In the genomic region with DNA sequence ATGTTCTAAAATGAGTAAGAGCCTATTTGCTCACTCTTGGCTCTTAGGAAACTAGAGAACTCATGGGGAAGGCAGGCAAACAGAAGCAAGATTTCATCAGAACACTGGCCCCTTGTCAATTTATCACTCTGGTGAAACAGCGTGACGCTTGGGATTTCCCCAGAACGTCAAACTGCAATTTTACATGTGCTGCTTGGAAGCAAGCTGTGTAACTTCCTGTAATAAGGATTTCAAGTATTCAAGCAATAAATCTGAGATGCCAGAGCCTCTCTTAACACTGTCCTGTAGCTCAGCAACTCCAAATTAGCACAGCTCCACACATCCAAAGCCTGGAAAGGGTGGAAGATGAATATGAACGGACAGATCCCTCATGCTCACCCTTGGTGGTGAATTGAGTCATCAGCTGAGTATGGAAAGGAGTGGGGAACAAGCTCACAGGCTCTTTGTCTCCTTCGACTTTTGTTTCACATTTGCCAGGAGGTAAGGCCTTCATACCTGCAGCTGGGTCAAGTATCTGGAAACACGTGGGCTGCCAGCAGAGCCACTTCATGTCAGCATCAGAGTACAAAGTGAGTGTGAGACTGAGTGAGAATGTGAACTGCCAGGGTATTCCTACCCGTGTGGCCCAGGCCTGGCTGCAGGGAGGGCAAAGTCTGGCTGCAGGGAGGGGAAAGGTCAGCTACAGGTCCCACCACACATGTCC, we compare ENCODE assay signal across 2 cellular contexts.
A peak's percentile ranks its signal among the peaks of the same experiment; 100 is the strongest.
TF ChIP-seq lines count a peak whose summit lies in the region.

No MANE protein-coding gene starts in this region.

TF ChIP-seq in SK-N-SH treated with all-trans-retinoic acid at 6 μM for 48 hours, 23 proteins besides CTCF, POLR2A, EP300 and RAD21 (continued from another document):
- TF ChIP-seq, protein P1, sequence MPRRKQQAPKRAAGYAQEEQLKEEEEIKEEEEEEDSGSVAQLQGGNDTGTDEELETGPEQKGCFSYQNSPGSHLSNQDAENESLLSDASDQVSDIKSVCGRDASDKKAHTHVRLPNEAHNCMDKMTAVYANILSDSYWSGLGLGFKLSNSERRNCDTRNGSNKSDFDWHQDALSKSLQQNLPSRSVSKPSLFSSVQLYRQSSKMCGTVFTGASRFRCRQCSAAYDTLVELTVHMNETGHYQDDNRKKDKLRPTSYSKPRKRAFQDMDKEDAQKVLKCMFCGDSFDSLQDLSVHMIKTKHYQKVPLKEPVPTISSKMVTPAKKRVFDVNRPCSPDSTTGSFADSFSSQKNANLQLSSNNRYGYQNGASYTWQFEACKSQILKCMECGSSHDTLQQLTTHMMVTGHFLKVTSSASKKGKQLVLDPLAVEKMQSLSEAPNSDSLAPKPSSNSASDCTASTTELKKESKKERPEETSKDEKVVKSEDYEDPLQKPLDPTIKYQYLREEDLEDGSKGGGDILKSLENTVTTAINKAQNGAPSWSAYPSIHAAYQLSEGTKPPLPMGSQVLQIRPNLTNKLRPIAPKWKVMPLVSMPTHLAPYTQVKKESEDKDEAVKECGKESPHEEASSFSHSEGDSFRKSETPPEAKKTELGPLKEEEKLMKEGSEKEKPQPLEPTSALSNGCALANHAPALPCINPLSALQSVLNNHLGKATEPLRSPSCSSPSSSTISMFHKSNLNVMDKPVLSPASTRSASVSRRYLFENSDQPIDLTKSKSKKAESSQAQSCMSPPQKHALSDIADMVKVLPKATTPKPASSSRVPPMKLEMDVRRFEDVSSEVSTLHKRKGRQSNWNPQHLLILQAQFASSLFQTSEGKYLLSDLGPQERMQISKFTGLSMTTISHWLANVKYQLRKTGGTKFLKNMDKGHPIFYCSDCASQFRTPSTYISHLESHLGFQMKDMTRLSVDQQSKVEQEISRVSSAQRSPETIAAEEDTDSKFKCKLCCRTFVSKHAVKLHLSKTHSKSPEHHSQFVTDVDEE (CRISPR knock-in tag; IDR thresholded peaks at IDR 0.05), result no peak
- TF ChIP-seq ARNTL (CRISPR knock-in tag; IDR thresholded peaks at IDR 0.05; ENCODE audit: borderline replicate concordance, low read depth), result no peak
- TF ChIP-seq TOX (CRISPR knock-in tag; IDR thresholded peaks at IDR 0.05; ENCODE audit: borderline replicate concordance), result peak; percentile 97
- TF ChIP-seq OSR1 (CRISPR knock-in tag; IDR thresholded peaks at IDR 0.05), result 0 out of 2 replicates have a peak, but pooled peaks have one; percentile 55
- TF ChIP-seq RARB (CRISPR knock-in tag; IDR thresholded peaks at IDR 0.05), result 0 out of 2 replicates have a peak, but pooled peaks have one; percentile 47
- TF ChIP-seq ISL1 (CRISPR knock-in tag; IDR thresholded peaks at IDR 0.05), result peak; percentile 80
- TF ChIP-seq, protein P2, sequence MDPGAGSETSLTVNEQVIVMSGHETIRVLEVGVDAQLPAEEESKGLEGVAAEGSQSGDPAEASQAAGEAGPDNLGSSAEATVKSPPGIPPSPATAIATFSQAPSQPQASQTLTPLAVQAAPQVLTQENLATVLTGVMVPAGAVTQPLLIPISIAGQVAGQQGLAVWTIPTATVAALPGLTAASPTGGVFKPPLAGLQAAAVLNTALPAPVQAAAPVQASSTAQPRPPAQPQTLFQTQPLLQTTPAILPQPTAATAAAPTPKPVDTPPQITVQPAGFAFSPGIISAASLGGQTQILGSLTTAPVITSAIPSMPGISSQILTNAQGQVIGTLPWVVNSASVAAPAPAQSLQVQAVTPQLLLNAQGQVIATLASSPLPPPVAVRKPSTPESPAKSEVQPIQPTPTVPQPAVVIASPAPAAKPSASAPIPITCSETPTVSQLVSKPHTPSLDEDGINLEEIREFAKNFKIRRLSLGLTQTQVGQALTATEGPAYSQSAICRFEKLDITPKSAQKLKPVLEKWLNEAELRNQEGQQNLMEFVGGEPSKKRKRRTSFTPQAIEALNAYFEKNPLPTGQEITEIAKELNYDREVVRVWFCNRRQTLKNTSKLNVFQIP (CRISPR knock-in tag; IDR thresholded peaks at IDR 0.05; ENCODE audit: borderline replicate concordance, low read depth), result peak; percentile 23; the same call in 1 of the 2 replicates
- TF ChIP-seq PPARA (CRISPR knock-in tag; IDR thresholded peaks at IDR 0.05; ENCODE audit: borderline replicate concordance), result no peak

TF ChIP-seq in GM12878, 131 proteins besides CTCF, POLR2A, EP300 and RAD21 (continued from another document and continues in another):
- TF ChIP-seq MEF2B (IDR thresholded peaks at IDR 0.05; ENCODE audit: partially characterized antibody, poor library complexity, severe bottlenecking) (no peak), RCOR1 (conservative IDR thresholded peaks at IDR 0.05; ENCODE audit: low read depth, low read length) (no peak), HCFC1 (IDR thresholded peaks at IDR 0.05; ENCODE audit: low read length) (no peak; the same call in 1 of the 2 replicates), WRNIP1 (IDR thresholded peaks at IDR 0.05; ENCODE audit: borderline replicate concordance, low read depth, low read length) (0 out of 2 replicates have a peak, but pooled peaks have one; percentile 88), BACH1 (IDR thresholded peaks at IDR 0.05; ENCODE audit: borderline replicate concordance) (no peak; the same call in none of the 2 replicates), POLR2AphosphoS5 (IDR thresholded peaks at IDR 0.05; ENCODE audit: low read length) (peak; percentile 70), RAD51 (IDR thresholded peaks at IDR 0.05) (no peak; the same call in none of the 2 replicates), EGR1 (IDR thresholded peaks at IDR 0.05; ENCODE audit: borderline replicate concordance in 1 of 2, low read depth in 2 of 2, low read length in 2 of 2) (no peak), CBX5 (IDR thresholded peaks at IDR 0.05; ENCODE audit: low read depth) (no peak), ZNF207 (IDR thresholded peaks at IDR 0.05; ENCODE audit: borderline replicate concordance) (no peak), CREM (IDR thresholded peaks at IDR 0.05; ENCODE audit: low read depth) (peak; percentile 95), NFXL1 (IDR thresholded peaks at IDR 0.05; ENCODE audit: borderline replicate concordance) (no peak), RELA (IDR thresholded peaks at IDR 0.05; ENCODE audit: borderline replicate concordance, partially characterized antibody) (peak; percentile 97), SIN3A (IDR thresholded peaks at IDR 0.05; ENCODE audit: low read depth, low read length) (no peak), FOS (IDR thresholded peaks at IDR 0.05; ENCODE audit: borderline replicate concordance, extremely low read depth, insufficient read length) (no peak), CHD2 (IDR thresholded peaks at IDR 0.05; ENCODE audit: borderline replicate concordance, low read depth, low read length) (peak; percentile 28; the same call in 1 of the 2 replicates), SMARCA5 (IDR thresholded peaks at IDR 0.05) (no peak), JUNB (IDR thresholded peaks at IDR 0.05) (peak; percentile 73), EED (IDR thresholded peaks at IDR 0.05; ENCODE audit: low read depth) (peak; percentile 82), ZNF217 (IDR thresholded peaks at IDR 0.05) (no peak), MTA2 (IDR thresholded peaks at IDR 0.05; ENCODE audit: low read depth) (peak; percentile 83), SMAD5 (IDR thresholded peaks at IDR 0.05; ENCODE audit: low read depth) (no peak), MEF2A (IDR thresholded peaks at IDR 0.05; ENCODE audit: insufficient read depth, low read depth, low read length) (peak; percentile 69; the same call in 1 of the 2 replicates), YY1 (IDR thresholded peaks at IDR 0.05; ENCODE audit: low read depth, low read length) (no peak)
- TF ChIP-seq, protein P3, sequence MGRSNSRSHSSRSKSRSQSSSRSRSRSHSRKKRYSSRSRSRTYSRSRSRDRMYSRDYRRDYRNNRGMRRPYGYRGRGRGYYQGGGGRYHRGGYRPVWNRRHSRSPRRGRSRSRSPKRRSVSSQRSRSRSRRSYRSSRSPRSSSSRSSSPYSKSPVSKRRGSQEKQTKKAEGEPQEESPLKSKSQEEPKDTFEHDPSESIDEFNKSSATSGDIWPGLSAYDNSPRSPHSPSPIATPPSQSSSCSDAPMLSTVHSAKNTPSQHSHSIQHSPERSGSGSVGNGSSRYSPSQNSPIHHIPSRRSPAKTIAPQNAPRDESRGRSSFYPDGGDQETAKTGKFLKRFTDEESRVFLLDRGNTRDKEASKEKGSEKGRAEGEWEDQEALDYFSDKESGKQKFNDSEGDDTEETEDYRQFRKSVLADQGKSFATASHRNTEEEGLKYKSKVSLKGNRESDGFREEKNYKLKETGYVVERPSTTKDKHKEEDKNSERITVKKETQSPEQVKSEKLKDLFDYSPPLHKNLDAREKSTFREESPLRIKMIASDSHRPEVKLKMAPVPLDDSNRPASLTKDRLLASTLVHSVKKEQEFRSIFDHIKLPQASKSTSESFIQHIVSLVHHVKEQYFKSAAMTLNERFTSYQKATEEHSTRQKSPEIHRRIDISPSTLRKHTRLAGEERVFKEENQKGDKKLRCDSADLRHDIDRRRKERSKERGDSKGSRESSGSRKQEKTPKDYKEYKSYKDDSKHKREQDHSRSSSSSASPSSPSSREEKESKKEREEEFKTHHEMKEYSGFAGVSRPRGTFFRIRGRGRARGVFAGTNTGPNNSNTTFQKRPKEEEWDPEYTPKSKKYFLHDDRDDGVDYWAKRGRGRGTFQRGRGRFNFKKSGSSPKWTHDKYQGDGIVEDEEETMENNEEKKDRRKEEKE (IDR thresholded peaks at IDR 0.05), result no peak
- TF ChIP-seq, protein P4, sequence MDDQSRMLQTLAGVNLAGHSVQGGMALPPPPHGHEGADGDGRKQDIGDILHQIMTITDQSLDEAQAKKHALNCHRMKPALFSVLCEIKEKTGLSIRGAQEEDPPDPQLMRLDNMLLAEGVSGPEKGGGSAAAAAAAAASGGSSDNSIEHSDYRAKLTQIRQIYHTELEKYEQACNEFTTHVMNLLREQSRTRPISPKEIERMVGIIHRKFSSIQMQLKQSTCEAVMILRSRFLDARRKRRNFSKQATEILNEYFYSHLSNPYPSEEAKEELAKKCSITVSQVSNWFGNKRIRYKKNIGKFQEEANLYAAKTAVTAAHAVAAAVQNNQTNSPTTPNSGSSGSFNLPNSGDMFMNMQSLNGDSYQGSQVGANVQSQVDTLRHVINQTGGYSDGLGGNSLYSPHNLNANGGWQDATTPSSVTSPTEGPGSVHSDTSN (IDR thresholded peaks at IDR 0.05; ENCODE audit: insufficient replicate concordance, low read depth, low read length), result peak; percentile 79
- TF ChIP-seq, protein P5, sequence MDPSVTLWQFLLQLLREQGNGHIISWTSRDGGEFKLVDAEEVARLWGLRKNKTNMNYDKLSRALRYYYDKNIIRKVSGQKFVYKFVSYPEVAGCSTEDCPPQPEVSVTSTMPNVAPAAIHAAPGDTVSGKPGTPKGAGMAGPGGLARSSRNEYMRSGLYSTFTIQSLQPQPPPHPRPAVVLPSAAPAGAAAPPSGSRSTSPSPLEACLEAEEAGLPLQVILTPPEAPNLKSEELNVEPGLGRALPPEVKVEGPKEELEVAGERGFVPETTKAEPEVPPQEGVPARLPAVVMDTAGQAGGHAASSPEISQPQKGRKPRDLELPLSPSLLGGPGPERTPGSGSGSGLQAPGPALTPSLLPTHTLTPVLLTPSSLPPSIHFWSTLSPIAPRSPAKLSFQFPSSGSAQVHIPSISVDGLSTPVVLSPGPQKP (IDR thresholded peaks at IDR 0.05; ENCODE audit: low read depth, low read length), result no peak
- TF ChIP-seq, protein P6, sequence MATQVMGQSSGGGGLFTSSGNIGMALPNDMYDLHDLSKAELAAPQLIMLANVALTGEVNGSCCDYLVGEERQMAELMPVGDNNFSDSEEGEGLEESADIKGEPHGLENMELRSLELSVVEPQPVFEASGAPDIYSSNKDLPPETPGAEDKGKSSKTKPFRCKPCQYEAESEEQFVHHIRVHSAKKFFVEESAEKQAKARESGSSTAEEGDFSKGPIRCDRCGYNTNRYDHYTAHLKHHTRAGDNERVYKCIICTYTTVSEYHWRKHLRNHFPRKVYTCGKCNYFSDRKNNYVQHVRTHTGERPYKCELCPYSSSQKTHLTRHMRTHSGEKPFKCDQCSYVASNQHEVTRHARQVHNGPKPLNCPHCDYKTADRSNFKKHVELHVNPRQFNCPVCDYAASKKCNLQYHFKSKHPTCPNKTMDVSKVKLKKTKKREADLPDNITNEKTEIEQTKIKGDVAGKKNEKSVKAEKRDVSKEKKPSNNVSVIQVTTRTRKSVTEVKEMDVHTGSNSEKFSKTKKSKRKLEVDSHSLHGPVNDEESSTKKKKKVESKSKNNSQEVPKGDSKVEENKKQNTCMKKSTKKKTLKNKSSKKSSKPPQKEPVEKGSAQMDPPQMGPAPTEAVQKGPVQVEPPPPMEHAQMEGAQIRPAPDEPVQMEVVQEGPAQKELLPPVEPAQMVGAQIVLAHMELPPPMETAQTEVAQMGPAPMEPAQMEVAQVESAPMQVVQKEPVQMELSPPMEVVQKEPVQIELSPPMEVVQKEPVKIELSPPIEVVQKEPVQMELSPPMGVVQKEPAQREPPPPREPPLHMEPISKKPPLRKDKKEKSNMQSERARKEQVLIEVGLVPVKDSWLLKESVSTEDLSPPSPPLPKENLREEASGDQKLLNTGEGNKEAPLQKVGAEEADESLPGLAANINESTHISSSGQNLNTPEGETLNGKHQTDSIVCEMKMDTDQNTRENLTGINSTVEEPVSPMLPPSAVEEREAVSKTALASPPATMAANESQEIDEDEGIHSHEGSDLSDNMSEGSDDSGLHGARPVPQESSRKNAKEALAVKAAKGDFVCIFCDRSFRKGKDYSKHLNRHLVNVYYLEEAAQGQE (IDR thresholded peaks at IDR 0.05; ENCODE audit: low read depth, low read length), result no peak
- TF ChIP-seq, protein P7, sequence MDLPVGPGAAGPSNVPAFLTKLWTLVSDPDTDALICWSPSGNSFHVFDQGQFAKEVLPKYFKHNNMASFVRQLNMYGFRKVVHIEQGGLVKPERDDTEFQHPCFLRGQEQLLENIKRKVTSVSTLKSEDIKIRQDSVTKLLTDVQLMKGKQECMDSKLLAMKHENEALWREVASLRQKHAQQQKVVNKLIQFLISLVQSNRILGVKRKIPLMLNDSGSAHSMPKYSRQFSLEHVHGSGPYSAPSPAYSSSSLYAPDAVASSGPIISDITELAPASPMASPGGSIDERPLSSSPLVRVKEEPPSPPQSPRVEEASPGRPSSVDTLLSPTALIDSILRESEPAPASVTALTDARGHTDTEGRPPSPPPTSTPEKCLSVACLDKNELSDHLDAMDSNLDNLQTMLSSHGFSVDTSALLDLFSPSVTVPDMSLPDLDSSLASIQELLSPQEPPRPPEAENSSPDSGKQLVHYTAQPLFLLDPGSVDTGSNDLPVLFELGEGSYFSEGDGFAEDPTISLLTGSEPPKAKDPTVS (IDR thresholded peaks at IDR 0.05; ENCODE audit: low read depth, low read length), result no peak
- TF ChIP-seq, protein P8, sequence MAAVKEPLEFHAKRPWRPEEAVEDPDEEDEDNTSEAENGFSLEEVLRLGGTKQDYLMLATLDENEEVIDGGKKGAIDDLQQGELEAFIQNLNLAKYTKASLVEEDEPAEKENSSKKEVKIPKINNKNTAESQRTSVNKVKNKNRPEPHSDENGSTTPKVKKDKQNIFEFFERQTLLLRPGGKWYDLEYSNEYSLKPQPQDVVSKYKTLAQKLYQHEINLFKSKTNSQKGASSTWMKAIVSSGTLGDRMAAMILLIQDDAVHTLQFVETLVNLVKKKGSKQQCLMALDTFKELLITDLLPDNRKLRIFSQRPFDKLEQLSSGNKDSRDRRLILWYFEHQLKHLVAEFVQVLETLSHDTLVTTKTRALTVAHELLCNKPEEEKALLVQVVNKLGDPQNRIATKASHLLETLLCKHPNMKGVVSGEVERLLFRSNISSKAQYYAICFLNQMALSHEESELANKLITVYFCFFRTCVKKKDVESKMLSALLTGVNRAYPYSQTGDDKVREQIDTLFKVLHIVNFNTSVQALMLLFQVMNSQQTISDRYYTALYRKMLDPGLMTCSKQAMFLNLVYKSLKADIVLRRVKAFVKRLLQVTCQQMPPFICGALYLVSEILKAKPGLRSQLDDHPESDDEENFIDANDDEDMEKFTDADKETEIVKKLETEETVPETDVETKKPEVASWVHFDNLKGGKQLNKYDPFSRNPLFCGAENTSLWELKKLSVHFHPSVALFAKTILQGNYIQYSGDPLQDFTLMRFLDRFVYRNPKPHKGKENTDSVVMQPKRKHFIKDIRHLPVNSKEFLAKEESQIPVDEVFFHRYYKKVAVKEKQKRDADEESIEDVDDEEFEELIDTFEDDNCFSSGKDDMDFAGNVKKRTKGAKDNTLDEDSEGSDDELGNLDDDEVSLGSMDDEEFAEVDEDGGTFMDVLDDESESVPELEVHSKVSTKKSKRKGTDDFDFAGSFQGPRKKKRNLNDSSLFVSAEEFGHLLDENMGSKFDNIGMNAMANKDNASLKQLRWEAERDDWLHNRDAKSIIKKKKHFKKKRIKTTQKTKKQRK (IDR thresholded peaks at IDR 0.05; ENCODE audit: low read depth, low read length), result no peak
